In the genomic region with DNA sequence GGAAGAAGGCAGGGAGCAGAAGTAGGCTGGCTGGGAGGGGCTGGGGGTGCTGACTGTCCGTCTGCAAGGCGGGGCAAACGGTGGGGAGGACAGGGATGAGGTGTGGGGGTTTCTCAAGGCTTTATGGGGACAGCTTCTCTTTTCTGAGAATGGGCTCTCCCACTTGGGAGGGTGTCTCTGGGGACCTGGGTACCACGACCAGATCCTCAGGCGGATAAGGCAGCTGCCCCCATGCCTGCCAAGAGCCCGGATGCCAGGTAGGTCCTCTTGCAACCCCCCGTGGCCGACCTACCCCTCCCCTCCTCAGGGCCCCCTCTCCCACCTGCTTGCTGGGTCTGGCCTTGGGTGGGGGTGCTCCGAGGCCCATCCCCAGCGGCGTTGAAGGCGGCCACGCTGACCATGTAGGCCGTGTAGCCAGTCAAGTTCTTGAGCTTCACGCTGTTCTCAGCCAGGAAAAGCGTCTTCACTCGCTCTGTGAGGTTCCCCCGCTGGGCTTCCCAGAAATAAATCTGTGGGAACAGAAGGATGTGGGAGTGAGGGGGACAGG, we compare ENCODE assay signal across 17 cellular contexts.
"Had no signal": no experiment of that assay in that cellular context is flagged by ENCODE, and none has a peak within 500 bp of the region (broad histone marks: within the 10 kb centered on the region; RNA-seq: fewer than 3 reads in every experiment).

No MANE protein-coding gene starts in this region.

- H3K4me3 Mint-ChIP-seq: immature natural killer cell; naive thymus-derived CD4-positive, alpha-beta T cell; type B pancreatic cell had no signal

- H3K27ac Mint-ChIP-seq: immature natural killer cell, type B pancreatic cell had no signal

- H3K4me1 ChIP-seq: uterus had no signal

- ATAC-seq: left colon; naive thymus-derived CD4-positive, alpha-beta T cell had no signal

- H3K36me3 ChIP-seq: ovary, stomach, thyroid gland, uterus had no signal

- H3K9me3 ChIP-seq: ovary, stomach, thyroid gland, uterus had no signal

- H3K4me1 Mint-ChIP-seq: immature natural killer cell had no signal

- H3K27me3 Mint-ChIP-seq: type B pancreatic cell had no signal

- H3K27me3 ChIP-seq: dorsolateral prefrontal cortex, ovary, stomach, thyroid gland, uterus had no signal

- H3K9me3 Mint-ChIP-seq: immature natural killer cell; naive thymus-derived CD4-positive, alpha-beta T cell; type B pancreatic cell had no signal

- DNase-seq: cortex of kidney; dorsolateral prefrontal cortex; effector CD8-positive, alpha-beta T cell; immature natural killer cell; left colon; mammary epithelial cell; naive thymus-derived CD4-positive, alpha-beta T cell; nucleus accumbens; ovary; small intestine; stimulated activated CD4-positive, alpha-beta T cell treated with anti-CD3 and anti-CD28 coated beads, Interleukin-12 subunit alpha, Interleukin-12 subunit beta, amount 100 ng/mL, for 4 hours; stimulated activated naive CD4-positive, alpha-beta T cell; stomach; substantia nigra; thyroid gland; uterus had no signal

- H3K36me3 Mint-ChIP-seq: immature natural killer cell had no signal

- H3K4me3 ChIP-seq: dorsolateral prefrontal cortex, ovary, stomach, thyroid gland, uterus had no signal

- H3K27ac ChIP-seq: ovary, stomach, thyroid gland, uterus had no signal
